7 cellular contexts compared by ENCODE assay signal in the genomic region with DNA sequence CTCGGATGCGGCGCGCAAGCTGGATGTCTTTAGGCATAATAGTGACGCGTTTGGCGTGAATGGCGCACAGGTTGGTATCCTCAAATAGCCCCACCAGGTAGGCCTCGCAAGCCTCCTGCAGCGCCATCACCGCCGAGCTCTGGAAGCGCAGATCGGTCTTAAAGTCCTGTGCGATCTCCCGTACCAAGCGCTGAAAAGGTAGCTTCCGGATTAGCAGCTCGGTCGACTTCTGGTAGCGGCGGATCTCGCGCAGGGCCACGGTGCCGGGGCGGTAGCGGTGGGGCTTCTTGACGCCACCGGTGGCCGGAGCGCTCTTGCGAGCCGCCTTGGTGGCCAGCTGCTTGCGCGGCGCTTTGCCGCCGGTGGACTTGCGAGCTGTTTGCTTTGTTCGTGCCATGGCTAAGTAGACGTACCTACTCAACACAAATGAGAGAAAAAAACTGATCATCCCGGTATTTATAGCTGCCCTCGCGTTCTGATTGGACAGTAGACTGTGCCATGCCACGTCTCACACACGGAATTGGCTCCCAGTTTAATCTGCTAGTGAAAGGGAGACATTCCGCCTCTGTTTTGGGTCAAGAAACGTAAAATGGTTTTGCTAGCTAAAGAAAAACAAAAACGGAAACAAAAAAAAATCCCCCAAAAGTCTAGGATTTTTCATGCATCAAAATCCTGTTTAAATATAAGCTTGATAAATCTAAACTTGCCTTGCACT.
DNase-seq lines count a peak whose midpoint lies in the region; ATAC-seq and TF ChIP-seq lines count a peak whose summit lies in the region.

No MANE protein-coding gene starts in this region.

- DNase-seq in NCI-H2029 (lab: John Stamatoyannopoulos, UW) = peak; percentile 89
- DNase-seq in activated CD4-positive, CD25-positive, alpha-beta regulatory T cell (lab: John Stamatoyannopoulos, UW) = peak; percentile 52 to 74 (median 66)
- peak; percentile 7 for DNase-seq in cerebellar cortex (ENCODE audit: low spot score)
- peak; percentile 77 for DNase-seq in kidney glomerular epithelial cell (lab: John Stamatoyannopoulos, UW)
- peak; percentile 73 to 74 for DNase-seq in stimulated activated CD4-positive, alpha-beta T cell treated with anti-CD3 and anti-CD28 coated beads, Interleukin-2, amount 100 ng/mL, for 48 hours

- peak; percentile 46 for ATAC-seq in GM18505 (IDR thresholded peaks at IDR 0.05; ENCODE audit: unreplicated experiment)
- ATAC-seq in HG02943 (IDR thresholded peaks at IDR 0.05; ENCODE audit: low read depth, unreplicated experiment) = peak; percentile 56

- TF ChIP-seq POLR2A in GM18505 (IDR thresholded peaks at IDR 0.05; ENCODE audit: borderline replicate concordance, extremely low read depth, insufficient read depth, insufficient read length) = no peak

Comparison
In these comparisons a context has a peak if more than half of its experiments do, and no peak if none do; other contexts are left out.
1. Peak in every context shown above with its lines: DNase-seq and ATAC-seq.
2. DNase-seq: peak in every context shown above with its lines; median percentile 89 in NCI-H2029; 77 in kidney glomerular epithelial cell; 74 in stimulated activated CD4-positive, alpha-beta T cell treated with anti-CD3 and anti-CD28 coated beads, Interleukin-2, amount 100 ng/mL, for 48 hours; 66 in activated CD4-positive, CD25-positive, alpha-beta regulatory T cell; 7 in cerebellar cortex.